ENCODE assay signal across 13 cellular contexts in the genomic region with DNA sequence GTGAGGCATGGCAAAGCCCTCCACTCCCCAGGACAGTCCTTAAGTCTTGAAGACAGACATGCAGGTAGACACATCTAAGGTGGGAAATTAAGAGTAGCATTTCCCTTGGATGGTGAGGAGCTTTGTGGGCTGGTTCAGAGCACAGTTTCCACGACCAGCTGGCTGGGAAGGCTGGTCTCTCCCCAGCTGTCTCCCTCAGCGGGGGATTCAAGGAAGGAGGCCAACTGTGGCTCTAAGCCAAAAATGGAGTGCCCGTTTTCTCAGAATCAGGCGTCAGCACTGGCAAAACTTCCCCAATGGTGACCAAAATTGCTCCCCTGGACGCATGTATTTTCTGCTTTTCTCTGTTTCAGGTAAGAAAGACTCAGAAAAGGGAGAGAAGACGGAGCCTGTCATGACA.
DNase-seq lines count a peak whose midpoint lies in the region; ATAC-seq and TF ChIP-seq lines count a peak whose summit lies in the region.
"Had no signal": no experiment of that assay in that cellular context is flagged by ENCODE, and none has a peak within 500 bp of the region (broad histone marks: within the 10 kb centered on the region; RNA-seq: fewer than 3 reads in every experiment).

No MANE protein-coding gene starts in this region.

- no peak overlapping the region for H2BK15ac ChIP-seq in neuronal stem cell (ENCODE audit: low read length)

- H3K79me1 ChIP-seq in neuronal stem cell (ENCODE audit: low read depth, low read length), result no peaks in the 10 kb centered on the region

- H2BK120ac ChIP-seq in neuronal stem cell (ENCODE audit: low read depth, low read length), result peak overlapping the region; percentile 30

- H3K27me3 ChIP-seq in WERI-Rb-1 (ENCODE audit: insufficient read depth, low read depth, severe bottlenecking) (no peaks in the 10 kb centered on the region), neuronal stem cell (ENCODE audit: control insufficient read depth in 3 of 3, insufficient read depth in 3 of 3, low read depth in 1 of 3, low read length in 3 of 3) (no peaks in the 10 kb centered on the region)
- H3K27me3 ChIP-seq: SJSA1 had no signal

- no peak for TF ChIP-seq CTCF in WERI-Rb-1 (IDR thresholded peaks at IDR 0.05; ENCODE audit: low read depth, low read length)

- no peak overlapping the region for H3K14ac ChIP-seq in neuronal stem cell (ENCODE audit: low read length)

- no peak overlapping the region for H3K23ac ChIP-seq in neuronal stem cell (ENCODE audit: low read depth, low read length, poor library complexity)

- no peak for ATAC-seq in SK-N-SH treated with all-trans-retinoic acid at 6 μM for 48 hours

- H4K8ac ChIP-seq in neuronal stem cell (ENCODE audit: low read depth, low read length), result no peak overlapping the region

- no CpG with 5 or more reads among the region's 6 CpGs for WGBS in neuronal stem cell (ENCODE audit: extremely low coverage in 2 of 2, insufficient read length in 2 of 2, insufficient replicate concordance in 1 of 2), 2 donors

- H3K27ac ChIP-seq in WERI-Rb-1 (peak overlapping the region; percentile 71), neuronal stem cell (replicated peaks; ENCODE audit: low read length) (no peak overlapping the region)
- H3K27ac ChIP-seq: SJSA1 had no signal

- peak overlapping the region; percentile 31 for H2BK12ac ChIP-seq in neuronal stem cell (ENCODE audit: low read length)

- no peak overlapping the region for H3K4me2 ChIP-seq in neuronal stem cell (ENCODE audit: insufficient read depth, low read length, poor library complexity, severe bottlenecking)

- no peak overlapping the region for H2BK5ac ChIP-seq in neuronal stem cell (ENCODE audit: low read length)

- H2AK5ac ChIP-seq in neuronal stem cell (ENCODE audit: low read depth, low read length), result no peak overlapping the region

- H3K9me3 ChIP-seq in WERI-Rb-1 (ENCODE audit: severe bottlenecking) (peaks cover 2% of the 10 kb centered on the region), neuronal stem cell (replicated peaks in 1 of 2; ENCODE audit: control insufficient read depth in 2 of 2, insufficient read depth in 1 of 2, low read depth in 1 of 2, low read length in 2 of 2) (no peaks in the 10 kb centered on the region)
- H3K9me3 ChIP-seq: SJSA1 had no signal

- peaks cover 6 to 20% of the 10 kb centered on the region in 2 donors for H3K4me1 ChIP-seq in neuronal stem cell (ENCODE audit: control insufficient read depth in 2 of 2, insufficient read depth in 1 of 2, low read depth in 1 of 2, low read length in 2 of 2)

- H3K18ac ChIP-seq in neuronal stem cell (ENCODE audit: low read length), result no peak overlapping the region

- no peak overlapping the region for H4K91ac ChIP-seq in neuronal stem cell (ENCODE audit: low read depth, low read length, poor library complexity)

- H3K4me3 ChIP-seq in WERI-Rb-1 (ENCODE audit: low read depth, low read length) (no peak overlapping the region), neuronal stem cell (ENCODE audit: low read length in 2 of 2) (no peak overlapping the region)
- H3K4me3 ChIP-seq: SJSA1 had no signal

- no peak overlapping the region for H2AFZ ChIP-seq in neuronal stem cell (ENCODE audit: low read length)

- DNase-seq in DMS 273 (lab: John Stamatoyannopoulos, UW; ENCODE audit: unreplicated experiment) (peak; percentile 90), NCI-H1694 (lab: John Stamatoyannopoulos, UW) (peak; percentile 64), WERI-Rb-1 (peak; percentile 31), neuronal stem cell (ENCODE audit: low spot score) (no peak), COLO829 (ENCODE audit: low spot score) (no peak), NCI-H2196 (lab: John Stamatoyannopoulos, UW; ENCODE audit: unreplicated experiment) (no peak)
- DNase-seq: H9, Karpas-422, MM.1S, NCI-H510A, RPMI8226 had no signal

- H3K4ac ChIP-seq in neuronal stem cell (ENCODE audit: low read length), result no peak overlapping the region

- H3K36me3 ChIP-seq in WERI-Rb-1 (no peaks in the 10 kb centered on the region), neuronal stem cell (replicated peaks in 1 of 2; ENCODE audit: control insufficient read depth in 2 of 2, insufficient read depth in 2 of 2, low read length in 2 of 2) (no peaks in the 10 kb centered on the region)
- H3K36me3 ChIP-seq: SJSA1 had no signal

- no peak overlapping the region for H3K9ac ChIP-seq in neuronal stem cell (ENCODE audit: low read depth, low read length, poor library complexity)

TF ChIP-seq in SK-N-SH treated with all-trans-retinoic acid at 6 μM for 48 hours, 23 proteins besides CTCF, POLR2A, EP300 and RAD21:
- TF ChIP-seq ZNF70 (CRISPR knock-in tag; IDR thresholded peaks at IDR 0.05), result no peak
TF ChIP-seq in SK-N-SH treated with all-trans-retinoic acid at 6 μM for 48 hours: peak in this region for 0.

Comparison
In these comparisons a context has a peak if more than half of its experiments do, and no peak if none do; other contexts are left out.
1. DNase-seq: peak in DMS 273 (single experiment), NCI-H1694 (single experiment) and WERI-Rb-1 (single experiment); none in neuronal stem cell (single experiment), COLO829 (single experiment) and NCI-H2196 (single experiment).